In the genomic region with DNA sequence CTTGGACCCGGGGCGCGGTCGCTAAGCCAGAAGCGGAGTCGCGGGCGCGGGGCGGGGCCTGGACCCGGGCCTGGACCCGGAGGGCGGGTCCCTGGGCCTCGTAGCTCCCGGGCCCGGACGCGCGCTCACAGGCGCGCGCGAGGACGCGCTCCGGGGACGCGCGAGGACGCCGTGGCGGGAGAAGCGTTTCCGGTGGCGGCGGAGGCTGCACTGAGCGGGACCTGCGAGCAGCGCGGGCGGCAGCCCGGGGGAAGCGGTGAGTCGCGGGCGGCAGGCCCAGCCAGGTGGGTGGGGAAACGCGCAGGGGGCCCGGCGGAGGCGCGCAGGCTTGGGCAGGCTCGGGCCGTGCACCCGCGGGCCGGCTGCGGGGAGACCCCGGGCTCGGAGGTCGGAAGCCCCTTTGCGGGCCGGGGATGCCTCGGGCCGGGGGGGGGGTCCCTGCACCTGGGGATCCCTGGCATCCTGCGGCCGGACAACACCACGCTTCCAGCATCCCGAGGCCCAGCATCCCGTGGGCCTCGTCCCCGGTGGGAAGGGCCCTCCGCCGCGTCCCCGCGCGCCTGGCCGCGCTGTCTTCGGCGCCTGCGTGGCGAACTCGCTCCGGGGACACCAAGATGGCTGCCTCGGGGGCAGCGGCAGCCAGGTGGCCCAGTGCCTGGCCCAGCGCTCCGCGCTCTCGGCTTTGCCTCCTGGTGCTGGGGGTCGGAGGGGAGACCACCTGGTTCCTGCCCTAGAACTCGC, we compare ENCODE assay signal across 7 cellular contexts. TPM values are rescaled to one million over a fixed set of nuclear protein-coding genes. Genes with fewer than 3 reads are reported as not detected.
DNase-seq lines count a peak whose midpoint lies in the region; ATAC-seq and TF ChIP-seq lines count a peak whose summit lies in the region.

A gene with protein sequence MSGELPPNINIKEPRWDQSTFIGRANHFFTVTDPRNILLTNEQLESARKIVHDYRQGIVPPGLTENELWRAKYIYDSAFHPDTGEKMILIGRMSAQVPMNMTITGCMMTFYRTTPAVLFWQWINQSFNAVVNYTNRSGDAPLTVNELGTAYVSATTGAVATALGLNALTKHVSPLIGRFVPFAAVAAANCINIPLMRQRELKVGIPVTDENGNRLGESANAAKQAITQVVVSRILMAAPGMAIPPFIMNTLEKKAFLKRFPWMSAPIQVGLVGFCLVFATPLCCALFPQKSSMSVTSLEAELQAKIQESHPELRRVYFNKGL (plus strand): TSS at position 177 of the 741 bp plus-strand sequence. CDS start 13,544 bp downstream, outside the sequence.

- peak; percentile 96 for DNase-seq in GM13976 (ENCODE audit: low spot score)
- peak; percentile 31 for DNase-seq in HFFc6
- peak; percentile 43 for DNase-seq in NCI-H1092 (lab: John Stamatoyannopoulos, UW)
- DNase-seq in T-helper 2 cell treated with Interferon-gamma antibody and Interleukin-4, amounts not matched to agents 5 μg/mL and 100 μg/mL, for 36 hours (ENCODE audit: low spot score), result peak; percentile 88
- DNase-seq in astrocyte of the hippocampus (ENCODE audit: low read depth, low spot score), result peak; percentile 93
- DNase-seq in hypothalamus (lab: John Stamatoyannopoulos, UW), result peak; percentile 17 to 89 (median 73)
- DNase-seq in sciatic nerve (ENCODE audit: low spot score), result peak; percentile 84

- H3K4me1 Mint-ChIP-seq in HFFc6 (ENCODE audit: low read depth), result peaks cover 21% of the 10 kb centered on the region
- H3K4me1 Mint-ChIP-seq in T-helper 2 cell treated with Interferon-gamma antibody and Interleukin-4, amounts not matched to agents 5 μg/mL and 100 μg/mL, for 36 hours (ENCODE audit: low read depth), result peaks cover 38% of the 10 kb centered on the region

- no peaks in the 10 kb centered on the region for H3K9me3 Mint-ChIP-seq in HFFc6
- no peaks in the 10 kb centered on the region for H3K9me3 Mint-ChIP-seq in T-helper 2 cell treated with Interferon-gamma antibody and Interleukin-4, amounts not matched to agents 5 μg/mL and 100 μg/mL, for 36 hours

- intact Hi-C loops in sciatic nerve (cut with DNase I), result no loop called here

- in situ Hi-C loops in GM13976 (cut with MboI; ENCODE audit: low sequenced_read_pairs, unreplicated experiment), result no loop called here

- H3K36me3 Mint-ChIP-seq in HFFc6 (ENCODE audit: low read depth), result peaks cover 31% of the 10 kb centered on the region
- peaks cover 39% of the 10 kb centered on the region for H3K36me3 Mint-ChIP-seq in T-helper 2 cell treated with Interferon-gamma antibody and Interleukin-4, amounts not matched to agents 5 μg/mL and 100 μg/mL, for 36 hours (ENCODE audit: low read depth)

- ATAC-seq in sciatic nerve, result peak; percentile 96

- no peak for TF ChIP-seq CTCF in GM13976 (IDR thresholded peaks at IDR 0.05; ENCODE audit: borderline replicate concordance, control extremely low read depth, extremely low read depth, insufficient read depth, missing control alignments)
- no peak for TF ChIP-seq CTCF in HFFc6 (IDR thresholded peaks at IDR 0.05)

- peak within 1 kb of the TSS; percentile 86 for H3K27ac Mint-ChIP-seq in HFFc6
- peak within 1 kb of the TSS; percentile 90 for H3K27ac Mint-ChIP-seq in T-helper 2 cell treated with Interferon-gamma antibody and Interleukin-4, amounts not matched to agents 5 μg/mL and 100 μg/mL, for 36 hours

- H3K4me3 Mint-ChIP-seq in HFFc6, result peak within 1 kb of the TSS; percentile 96
- H3K4me3 Mint-ChIP-seq in T-helper 2 cell treated with Interferon-gamma antibody and Interleukin-4, amounts not matched to agents 5 μg/mL and 100 μg/mL, for 36 hours, result peak within 1 kb of the TSS; percentile 96

- H3K27me3 Mint-ChIP-seq in HFFc6 (ENCODE audit: insufficient read depth), result peaks cover 3% of the 10 kb centered on the region; the same call in 1 of the 2 replicates
- peaks cover 9% of the 10 kb centered on the region for H3K27me3 Mint-ChIP-seq in T-helper 2 cell treated with Interferon-gamma antibody and Interleukin-4, amounts not matched to agents 5 μg/mL and 100 μg/mL, for 36 hours (ENCODE audit: low read depth)

RNA-seq across cellular contexts. Expression of the gene that starts here (rescaled TPM):
- 10 to 100 TPM; 60.8 to 83.0 (median 74.6) TPM for total RNA-seq in HFFc6 (2021; fragmentation: NEBNext Ultra II Directional; extraction: Animal tissue kit (Norgen Biotek cat#: 25700))
- total RNA-seq in sciatic nerve, result 22.6 TPM

Comparison
In these comparisons a context has a peak if more than half of its experiments do, and no peak if none do; other contexts are left out.
1. Peak in every context shown above with its lines: DNase-seq and ATAC-seq.
2. DNase-seq: peak in every context shown above with its lines; median percentile 96 in GM13976; 93 in astrocyte of the hippocampus; 88 in T-helper 2 cell treated with Interferon-gamma antibody and Interleukin-4, amounts not matched to agents 5 μg/mL and 100 μg/mL, for 36 hours; 84 in sciatic nerve; 73 in hypothalamus; 43 in NCI-H1092; 31 in HFFc6.